In the genomic region with DNA sequence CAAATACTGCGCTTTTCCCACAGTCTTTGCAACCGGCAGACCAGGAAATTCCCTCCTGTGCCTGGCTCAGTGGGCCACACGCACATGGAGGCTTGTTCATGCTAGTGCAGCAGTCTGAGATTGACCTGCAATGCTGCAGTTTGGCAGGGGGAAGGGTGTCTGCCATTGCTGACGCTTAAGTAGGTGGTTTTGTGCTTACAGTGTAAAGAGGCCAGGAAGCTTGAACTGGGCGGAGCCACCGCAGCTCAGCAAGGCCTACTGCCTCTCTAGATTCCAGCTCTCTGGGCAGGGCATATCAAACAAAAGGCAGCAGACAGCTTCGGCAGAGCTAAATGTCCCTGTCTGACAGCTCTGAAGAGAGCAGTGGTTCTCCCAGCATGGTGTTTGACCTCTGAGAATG, we compare ENCODE assay signal across 1 cellular context.
TF ChIP-seq lines count a peak whose summit lies in the region.

No MANE protein-coding gene starts in this region.

TF ChIP-seq in GM23338, 12 proteins besides CTCF, POLR2A, EP300 and RAD21 (continued from another document):
- TF ChIP-seq, protein P1, sequence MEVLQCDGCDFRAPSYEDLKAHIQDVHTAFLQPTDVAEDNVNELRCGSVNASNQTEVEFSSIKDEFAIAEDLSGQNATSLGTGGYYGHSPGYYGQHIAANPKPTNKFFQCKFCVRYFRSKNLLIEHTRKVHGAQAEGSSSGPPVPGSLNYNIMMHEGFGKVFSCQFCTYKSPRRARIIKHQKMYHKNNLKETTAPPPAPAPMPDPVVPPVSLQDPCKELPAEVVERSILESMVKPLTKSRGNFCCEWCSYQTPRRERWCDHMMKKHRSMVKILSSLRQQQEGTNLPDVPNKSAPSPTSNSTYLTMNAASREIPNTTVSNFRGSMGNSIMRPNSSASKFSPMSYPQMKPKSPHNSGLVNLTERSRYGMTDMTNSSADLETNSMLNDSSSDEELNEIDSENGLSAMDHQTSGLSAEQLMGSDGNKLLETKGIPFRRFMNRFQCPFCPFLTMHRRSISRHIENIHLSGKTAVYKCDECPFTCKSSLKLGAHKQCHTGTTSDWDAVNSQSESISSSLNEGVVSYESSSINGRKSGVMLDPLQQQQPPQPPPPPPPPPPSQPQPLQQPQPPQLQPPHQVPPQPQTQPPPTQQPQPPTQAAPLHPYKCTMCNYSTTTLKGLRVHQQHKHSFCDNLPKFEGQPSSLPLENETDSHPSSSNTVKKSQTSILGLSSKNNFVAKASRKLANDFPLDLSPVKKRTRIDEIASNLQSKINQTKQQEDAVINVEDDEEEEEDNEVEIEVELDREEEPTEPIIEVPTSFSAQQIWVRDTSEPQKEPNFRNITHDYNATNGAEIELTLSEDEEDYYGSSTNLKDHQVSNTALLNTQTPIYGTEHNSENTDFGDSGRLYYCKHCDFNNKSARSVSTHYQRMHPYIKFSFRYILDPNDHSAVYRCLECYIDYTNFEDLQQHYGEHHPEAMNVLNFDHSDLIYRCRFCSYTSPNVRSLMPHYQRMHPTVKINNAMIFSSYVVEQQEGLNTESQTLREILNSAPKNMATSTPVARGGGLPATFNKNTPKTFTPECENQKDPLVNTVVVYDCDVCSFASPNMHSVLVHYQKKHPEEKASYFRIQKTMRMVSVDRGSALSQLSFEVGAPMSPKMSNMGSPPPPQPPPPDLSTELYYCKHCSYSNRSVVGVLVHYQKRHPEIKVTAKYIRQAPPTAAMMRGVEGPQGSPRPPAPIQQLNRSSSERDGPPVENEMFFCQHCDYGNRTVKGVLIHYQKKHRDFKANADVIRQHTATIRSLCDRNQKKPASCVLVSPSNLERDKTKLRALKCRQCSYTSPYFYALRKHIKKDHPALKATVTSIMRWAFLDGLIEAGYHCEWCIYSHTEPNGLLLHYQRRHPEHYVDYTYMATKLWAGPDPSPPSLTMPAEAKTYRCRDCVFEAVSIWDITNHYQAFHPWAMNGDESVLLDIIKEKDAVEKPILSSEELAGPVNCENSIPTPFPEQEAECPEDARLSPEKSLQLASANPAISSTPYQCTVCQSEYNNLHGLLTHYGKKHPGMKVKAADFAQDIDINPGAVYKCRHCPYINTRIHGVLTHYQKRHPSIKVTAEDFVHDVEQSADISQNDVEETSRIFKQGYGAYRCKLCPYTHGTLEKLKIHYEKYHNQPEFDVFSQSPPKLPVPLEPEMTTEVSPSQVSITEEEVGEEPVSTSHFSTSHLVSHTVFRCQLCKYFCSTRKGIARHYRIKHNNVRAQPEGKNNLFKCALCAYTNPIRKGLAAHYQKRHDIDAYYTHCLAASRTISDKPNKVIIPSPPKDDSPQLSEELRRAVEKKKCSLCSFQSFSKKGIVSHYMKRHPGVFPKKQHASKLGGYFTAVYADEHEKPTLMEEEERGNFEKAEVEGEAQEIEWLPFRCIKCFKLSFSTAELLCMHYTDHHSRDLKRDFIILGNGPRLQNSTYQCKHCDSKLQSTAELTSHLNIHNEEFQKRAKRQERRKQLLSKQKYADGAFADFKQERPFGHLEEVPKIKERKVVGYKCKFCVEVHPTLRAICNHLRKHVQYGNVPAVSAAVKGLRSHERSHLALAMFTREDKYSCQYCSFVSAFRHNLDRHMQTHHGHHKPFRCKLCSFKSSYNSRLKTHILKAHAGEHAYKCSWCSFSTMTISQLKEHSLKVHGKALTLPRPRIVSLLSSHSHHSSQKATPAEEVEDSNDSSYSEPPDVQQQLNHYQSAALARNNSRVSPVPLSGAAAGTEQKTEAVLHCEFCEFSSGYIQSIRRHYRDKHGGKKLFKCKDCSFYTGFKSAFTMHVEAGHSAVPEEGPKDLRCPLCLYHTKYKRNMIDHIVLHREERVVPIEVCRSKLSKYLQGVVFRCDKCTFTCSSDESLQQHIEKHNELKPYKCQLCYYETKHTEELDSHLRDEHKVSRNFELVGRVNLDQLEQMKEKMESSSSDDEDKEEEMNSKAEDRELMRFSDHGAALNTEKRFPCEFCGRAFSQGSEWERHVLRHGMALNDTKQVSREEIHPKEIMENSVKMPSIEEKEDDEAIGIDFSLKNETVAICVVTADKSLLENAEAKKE (CRISPR knock-in tag; IDR thresholded peaks at IDR 0.05): no peak
- TF ChIP-seq ZNF331 (CRISPR knock-in tag; IDR thresholded peaks at IDR 0.05; ENCODE audit: low read depth) (no peak), EZH2phosphoT487 (IDR thresholded peaks at IDR 0.05; ENCODE audit: unreplicated experiment) (no peak)
